In genomic region chr10:14954001-14954770, GRCh38 we compare ENCODE assay signal across 9 cellular contexts.
DNase-seq lines count a peak whose midpoint lies in the region; ATAC-seq and FAIRE-seq lines count a peak whose summit lies in the region.
"Had no signal": no experiment of that assay in that cellular context is flagged by ENCODE, and none has a peak within 500 bp of the region (broad histone marks: within the 10 kb centered on the region; RNA-seq: fewer than 3 reads in every experiment).

Gene DCLRE1C (minus strand): TSS chr10:14954096. CDS start chr10:14954010, 86 bp downstream.

- ATAC-seq in GM19043 (IDR thresholded peaks at IDR 0.05; ENCODE audit: low read depth, unreplicated experiment): peak; percentile 73
- peak; percentile 83 for ATAC-seq in HG03354 (IDR thresholded peaks at IDR 0.05; ENCODE audit: poor library complexity, severe bottlenecking, unreplicated experiment)

- peak; percentile 96 for DNase-seq in AG20443 (ENCODE audit: low spot score)
- peak; percentile 60 to 85 for DNase-seq in NCI-H446 (lab: John Stamatoyannopoulos, UW)
- peak; percentile 74 for DNase-seq in activated CD4-positive, CD25-positive, alpha-beta regulatory T cell treated with anti-CD3 and anti-CD28 coated beads, Interleukin-2, amount 50 U/mL, for 16 hours (ENCODE audit: low read depth, low spot score)
- peak; percentile 86 for DNase-seq in central memory CD4-positive, alpha-beta T cell
- peak; percentile 76 to 80 for DNase-seq in stimulated activated CD4-positive, alpha-beta T cell treated with anti-CD3 and anti-CD28 coated beads, Interleukin-12 subunit alpha, Interleukin-12 subunit beta, amount 100 ng/mL, for 24 hours (ENCODE audit: low read depth in 2 of 2)

- FAIRE-seq in islet of Langerhans (lab: Jason Lieb, UNC): peak; percentile 24
- FAIRE-seq: colon had no signal

Comparison
In these comparisons a context has a peak if more than half of its experiments do, and no peak if none do; other contexts are left out.
1. Peak in every context shown above with its lines: DNase-seq and ATAC-seq.